ENCODE assay signal across 13 cellular contexts in genomic region chr4:4166986-4167385, GRCh38. TPM values are rescaled to one million over a fixed set of nuclear protein-coding genes. Genes with fewer than 3 reads are reported as not detected.
"Had no signal": no experiment of that assay in that cellular context is flagged by ENCODE, and none has a peak within 500 bp of the region (broad histone marks: within the 10 kb centered on the region; RNA-seq: fewer than 3 reads in every experiment).

No MANE protein-coding gene starts in this region.

RNA-seq across cellular contexts. Expression of gene OTOP1, which starts 59.7 kb away (rescaled TPM):
- total RNA-seq: activated CD4-positive, alpha-beta T cell treated with anti-CD3 and anti-CD28 coated beads, Interleukin-2, amount 10 ng/mL, durations not matched to agents 24 days and 14 days; activated CD8-positive, alpha-beta memory T cell treated with anti-CD3 and anti-CD28 coated beads for 36 hours; activated CD8-positive, alpha-beta T cell treated with anti-CD3 and anti-CD28 coated beads for 36 hours; activated naive CD8-positive, alpha-beta T cell treated with anti-CD3 and anti-CD28 coated beads for 36 hours; activated T-cell treated with anti-CD3 and anti-CD28 coated beads, Interleukin-2, amount 50 U/mL, for 72 hours; activated T-helper 17 cell treated with anti-CD3 and anti-CD28 coated beads, Interleukin-2, amount 50 U/mL, for 72 hours; aorta; cardiac septum; PC-3; Peyer's patch; SJSA1 had no signal
- polyA plus RNA-seq: aorta, IgD-negative memory B cell, SK-N-SH had no signal
